Comparison of ENCODE assay signal across 9 cellular contexts in the genomic region with DNA sequence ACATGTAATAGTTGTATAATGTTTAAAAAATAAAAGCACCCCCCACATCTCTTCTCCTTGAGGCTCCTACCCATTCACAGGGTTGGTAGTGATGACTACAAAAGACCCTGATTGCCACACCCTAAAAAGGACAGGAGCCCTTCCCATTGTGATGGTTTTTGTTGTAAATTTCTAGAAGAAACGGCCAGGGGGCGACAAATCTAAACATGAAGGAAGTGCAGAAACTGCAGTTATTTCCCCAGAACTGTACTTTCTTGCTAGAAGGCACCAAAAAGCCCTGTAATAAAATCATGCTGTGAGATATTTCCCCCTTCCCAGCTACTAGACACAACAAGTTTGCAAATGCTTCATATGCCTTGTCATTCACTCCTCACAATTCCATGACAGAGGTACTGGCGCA. TPM values are rescaled to one million over a fixed set of nuclear protein-coding genes. Genes with fewer than 3 reads are reported as not detected.
DNase-seq lines count a peak whose midpoint lies in the region; ATAC-seq and TF ChIP-seq lines count a peak whose summit lies in the region.
"Had no signal": no experiment of that assay in that cellular context is flagged by ENCODE, and none has a peak within 500 bp of the region (broad histone marks: within the 10 kb centered on the region; RNA-seq: fewer than 3 reads in every experiment).

No MANE protein-coding gene starts in this region.

- H3K27ac ChIP-seq in heart right ventricle (no peak overlapping the region), right atrium auricular region (no peak overlapping the region), upper lobe of left lung (no peak overlapping the region)

- peaks cover 0 to 12% (median 0%) of the 10 kb centered on the region in 9 donors for H3K4me1 ChIP-seq in heart right ventricle
- H3K4me1 ChIP-seq in right atrium auricular region = no peaks in the 10 kb centered on the region
- peaks cover 0 to 15% (median 3%) of the 10 kb centered on the region in 4 donors for H3K4me1 ChIP-seq in upper lobe of left lung

- peak in 7 of 9 donors; percentile 23 to 54 (median 39) for TF ChIP-seq CTCF in heart right ventricle (IDR thresholded peaks at IDR 0.05)
- TF ChIP-seq CTCF in right atrium auricular region (IDR thresholded peaks at IDR 0.05) = peak in 1 of 2 donors; percentile 54
- peak; percentile 59 for TF ChIP-seq CTCF in fibroblast of mammary gland (conservative IDR thresholded peaks at IDR 0.05; ENCODE audit: control insufficient read depth, insufficient read depth, low read depth, low read length)
- peak in 4 of 6 experiments; percentile 24 to 43 (median 34) for TF ChIP-seq CTCF in upper lobe of left lung (IDR thresholded peaks at IDR 0.05)

- no peak for DNase-seq in heart right ventricle
- DNase-seq in right atrium auricular region (ENCODE audit: low spot score) = no peak
- peak; percentile 34 for DNase-seq in RPMI8226
- DNase-seq in fibroblast of mammary gland (ENCODE audit: low read depth) = peak; percentile 60
- peak in 1 of 2 donors; percentile 30 for DNase-seq in upper lobe of left lung
- DNase-seq in GDM1 (lab: John Stamatoyannopoulos, UW) = no peak
- DNase-seq in NCI-H446 treated with DMSO at 0.1 percent for 48 hours (lab: John Stamatoyannopoulos, UW) = no peak
- DNase-seq: activated B cell treated with CpG ODN at 0.5 μM for 24 hours had no signal

- TF ChIP-seq EP300 in upper lobe of left lung (IDR thresholded peaks at IDR 0.05) = no peak

- TF ChIP-seq POLR2A in upper lobe of left lung (IDR thresholded peaks at IDR 0.05) = no peak

- H3K36me3 ChIP-seq in heart right ventricle = no peaks in the 10 kb centered on the region
- H3K36me3 ChIP-seq in right atrium auricular region = no peaks in the 10 kb centered on the region
- H3K36me3 ChIP-seq in upper lobe of left lung = no peaks in the 10 kb centered on the region

- ATAC-seq in heart right ventricle = no peak
- no peak for ATAC-seq in upper lobe of left lung (ENCODE audit: low FRiP score in 2 of 2)
- ATAC-seq in GM18907 (IDR thresholded peaks at IDR 0.05; ENCODE audit: unreplicated experiment) = no peak

- H3K27me3 ChIP-seq in heart right ventricle (peaks cover 0 to 2% (median 0%) of the 10 kb centered on the region in 7 donors), right atrium auricular region (no peaks in the 10 kb centered on the region), upper lobe of left lung (no peaks in the 10 kb centered on the region)

- intact Hi-C loops in heart right ventricle (cut with DNase I) = loop anchor here in 3 of 10 donors (2.0 to 5.0 kb wide), 3 partner anchors 165 to 172 kb away; no protein-coding TSS in a partner anchor

- WGBS in heart right ventricle, 2 donors = 43 to 53% methylated on average over 3 of the region's 3 CpGs
- 40 to 48% methylated on average over 3 of the region's 3 CpGs for WGBS in upper lobe of left lung, 2 donors

- H3K4me3 ChIP-seq in heart right ventricle (no peak overlapping the region), right atrium auricular region (no peak overlapping the region), fibroblast of mammary gland (ENCODE audit: control insufficient read depth, low read depth, low read length) (no peak overlapping the region), upper lobe of left lung (no peak overlapping the region)

- H3K9me3 ChIP-seq in heart right ventricle = no peaks in the 10 kb centered on the region
- no peaks in the 10 kb centered on the region for H3K9me3 ChIP-seq in right atrium auricular region
- H3K9me3 ChIP-seq in upper lobe of left lung = no peaks in the 10 kb centered on the region

RNA-seq across cellular contexts. Expression of a gene that starts 10.8 kb away (rescaled TPM):
- 10 to 100 TPM in 1 of 10 donors, 1 to 10 TPM in 9; 1.5 to 10.7 (median 2.4) TPM for total RNA-seq in heart right ventricle
- polyA plus RNA-seq in heart right ventricle = 1 to 10 TPM in 1 of 2 donors, under 1 TPM in 1; 0.80 to 2.5 TPM
- 1 to 10 TPM; 1.3 to 6.8 TPM for total RNA-seq in right atrium auricular region
- total RNA-seq in upper lobe of left lung = 10 to 100 TPM; 18.9 to 40.5 (median 27.6) TPM

RNA-seq across cellular contexts. Expression of a gene that starts 17.7 kb away (rescaled TPM):
- total RNA-seq in heart right ventricle (10 to 100 TPM; 55.0 to 69.4 (median 57.5) TPM), right atrium auricular region (10 to 100 TPM; 26.3 to 32.8 TPM), upper lobe of left lung (10 to 100 TPM; 23.1 to 84.3 (median 49.9) TPM)
- 10 to 100 TPM; 22.3 to 39.9 TPM for polyA plus RNA-seq in heart right ventricle

Comparison
In these comparisons a context has a peak if more than half of its experiments do, and no peak if none do; other contexts are left out.
1. DNase-seq: peak in RPMI8226 (single experiment) and fibroblast of mammary gland (single experiment); none in heart right ventricle (0 of 2), right atrium auricular region (single experiment), GDM1 (single experiment) and NCI-H446 treated with DMSO at 0.1 percent for 48 hours (single experiment).